ENCODE assay signal across 1 cellular context in genomic region chr2:129935118-129935517, GRCh38.
TF ChIP-seq lines count a peak whose summit lies in the region.

No MANE protein-coding gene starts in this region.

TF ChIP-seq in H1, 55 proteins besides CTCF, POLR2A, EP300 and RAD21:
- TF ChIP-seq TEAD4 (IDR thresholded peaks at IDR 0.05; ENCODE audit: low read depth, low read length) = peak; percentile 93
- peak in 1 of 2 experiments; percentile 49; a peak in 1 of 4 replicates for TF ChIP-seq SIN3A (conservative IDR thresholded peaks at IDR 0.05 in 1 of 2, IDR thresholded peaks at IDR 0.05 in 1 of 2; ENCODE audit: low read depth in 1 of 2, low read length in 2 of 2)
- TF ChIP-seq GTF2F1 (IDR thresholded peaks at IDR 0.05; ENCODE audit: borderline replicate concordance, low read depth, low read length) = no peak
